ENCODE assay signal across 8 cellular contexts in the genomic region with DNA sequence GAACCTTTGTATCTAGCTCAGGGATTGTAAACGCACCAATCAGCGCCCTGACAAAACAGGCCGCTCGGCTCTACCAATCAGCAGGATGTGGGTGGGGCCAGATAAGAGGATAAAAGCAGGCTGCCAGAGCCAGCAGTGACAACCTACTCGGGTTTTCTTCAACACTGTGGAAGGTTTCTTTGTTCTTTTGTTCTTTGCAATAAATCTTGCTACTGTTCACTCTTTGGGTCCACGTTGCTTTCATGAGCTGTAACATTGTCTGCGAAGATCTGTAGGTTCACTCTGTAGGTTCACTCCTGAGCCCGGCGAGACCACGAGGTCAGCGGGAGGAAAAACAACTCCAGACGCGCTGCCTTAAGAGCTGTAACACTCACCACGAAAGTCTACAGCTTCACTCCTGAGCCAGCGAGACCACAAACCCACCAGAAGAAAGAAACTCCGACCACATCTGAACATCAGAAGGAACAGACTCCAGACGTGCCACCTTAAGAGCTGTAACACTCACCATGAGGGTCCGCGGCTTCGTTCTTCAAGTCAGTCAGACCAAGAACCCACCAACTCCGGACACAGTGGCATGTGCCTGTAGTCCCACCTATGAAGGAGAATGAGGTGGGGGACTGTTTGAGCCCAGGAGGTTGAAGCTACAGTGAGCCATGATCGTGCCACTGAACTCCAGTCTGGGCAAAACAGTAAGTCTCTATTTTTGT. TPM values are rescaled to one million over a fixed set of nuclear protein-coding genes. Genes with fewer than 3 reads are reported as not detected.
DNase-seq lines count a peak whose midpoint lies in the region; ATAC-seq and TF ChIP-seq lines count a peak whose summit lies in the region.
"Not testable (repeated sequence)": the region's sequence is repeated elsewhere in the genome, so short reads cannot be mapped to it uniquely, and the experiment has no call there.

No MANE protein-coding gene starts in this region.

- H3K4me1 ChIP-seq in CD8-positive, alpha-beta memory T cell (ENCODE audit: insufficient read depth, low read length), result peaks cover 11% of the 10 kb centered on the region

- not testable (repeated sequence) for H3K9me3 Mint-ChIP-seq in CD8-positive, alpha-beta memory T cell; WTC11; activated CD8-positive, alpha-beta T cell treated with anti-CD3 and anti-CD28 coated beads, Interleukin-2, amount 10 ng/mL, durations not matched to agents 7 days and 5 days (ENCODE audit: insufficient read depth); activated naive CD8-positive, alpha-beta T cell treated with anti-CD3 and anti-CD28 coated beads, Interleukin-2, amount 10 ng/mL, durations not matched to agents 7 days and 5 days; neural crest cell

- peak; percentile 31 to 89 (median 79) for DNase-seq in CD8-positive, alpha-beta memory T cell
- not testable (repeated sequence) for DNase-seq in WTC11 (ENCODE audit: low spot score); neural crest cell (ENCODE audit: low read depth, low spot score)
- DNase-seq in activated CD8-positive, alpha-beta T cell treated with anti-CD3 and anti-CD28 coated beads, Interleukin-2, amount 10 ng/mL, durations not matched to agents 7 days and 5 days, result peak; percentile 84
- DNase-seq in activated T-helper 1 cell treated with Interleukin-2 at 50 U/mL for 16 hours (ENCODE audit: low read depth), result peak; percentile 15
- peak; percentile 67 for DNase-seq in activated naive CD8-positive, alpha-beta T cell treated with anti-CD3 and anti-CD28 coated beads, Interleukin-2, amount 10 ng/mL, durations not matched to agents 7 days and 5 days
- peak; percentile 22 to 24 for DNase-seq in stimulated activated CD4-positive, alpha-beta T cell treated with anti-CD3 and anti-CD28 coated beads, Interleukin-4, amount 100 ng/mL, for 48 hours (ENCODE audit: low read depth in 2 of 2)
- peak; percentile 23 for DNase-seq in stimulated activated CD8-positive, alpha-beta memory T cell treated with anti-CD3 and anti-CD28 coated beads, Interleukin-7, amount 100 ng/mL, for 24 hours (ENCODE audit: low read depth)

- CTCF ChIA-PET in CD8-positive, alpha-beta memory T cell (lab: Charles Lee), result interaction anchor here (0.9 to 1.8 kb wide), 4 partner anchors 15 to 178 kb away, joined by 3 to 4 read pairs (median 3); partner anchors contain the start of genes ITPR3 and UQCC2
- CTCF ChIA-PET in WTC11 (lab: Charles Lee), result interaction anchor here (1.4 kb wide), 1 partner anchor 21 kb away, joined by 5 read pairs; no protein-coding TSS in a partner anchor
- CTCF ChIA-PET in activated CD8-positive, alpha-beta T cell treated with anti-CD3 and anti-CD28 coated beads, Interleukin-2, amount 10 ng/mL, durations not matched to agents 7 days and 5 days (lab: Charles Lee), result interaction anchor here (0.9 to 1.7 kb wide), 10 partner anchors 14 to 178 kb away, joined by 3 to 7 read pairs (median 4); partner anchors contain the start of genes BAK1, UQCC2 and ZBTB9

- H3K36me3 Mint-ChIP-seq in CD8-positive, alpha-beta memory T cell; WTC11; activated CD8-positive, alpha-beta T cell treated with anti-CD3 and anti-CD28 coated beads, Interleukin-2, amount 10 ng/mL, durations not matched to agents 7 days and 5 days (ENCODE audit: low read depth); activated naive CD8-positive, alpha-beta T cell treated with anti-CD3 and anti-CD28 coated beads, Interleukin-2, amount 10 ng/mL, durations not matched to agents 7 days and 5 days; neural crest cell (ENCODE audit: low read depth): not testable (repeated sequence)

- ATAC-seq in WTC11, result not testable (repeated sequence)
- peak; percentile 90 for ATAC-seq in activated CD8-positive, alpha-beta T cell treated with anti-CD3 and anti-CD28 coated beads, Interleukin-2, amount 10 ng/mL, durations not matched to agents 7 days and 5 days
- peak; percentile 83 for ATAC-seq in activated naive CD8-positive, alpha-beta T cell treated with anti-CD3 and anti-CD28 coated beads, Interleukin-2, amount 10 ng/mL, durations not matched to agents 7 days and 5 days (ENCODE audit: low read depth)

- H3K27me3 Mint-ChIP-seq in CD8-positive, alpha-beta memory T cell; WTC11 (ENCODE audit: low read depth); neural crest cell (ENCODE audit: low read depth): not testable (repeated sequence)
- peaks cover 12% of the 10 kb centered on the region for H3K27me3 Mint-ChIP-seq in activated CD8-positive, alpha-beta T cell treated with anti-CD3 and anti-CD28 coated beads, Interleukin-2, amount 10 ng/mL, durations not matched to agents 7 days and 5 days (ENCODE audit: low read depth)
- peaks cover 13% of the 10 kb centered on the region for H3K27me3 Mint-ChIP-seq in activated naive CD8-positive, alpha-beta T cell treated with anti-CD3 and anti-CD28 coated beads, Interleukin-2, amount 10 ng/mL, durations not matched to agents 7 days and 5 days

- peak overlapping the region; percentile 25 for H3K27ac ChIP-seq in CD8-positive, alpha-beta memory T cell (ENCODE audit: low read depth, low read length)

- peak overlapping the region; percentile 72 to 90 (median 82) for H3K4me3 Mint-ChIP-seq in CD8-positive, alpha-beta memory T cell
- not testable (repeated sequence) for H3K4me3 Mint-ChIP-seq in WTC11, neural crest cell
- H3K4me3 Mint-ChIP-seq in activated CD8-positive, alpha-beta T cell treated with anti-CD3 and anti-CD28 coated beads, Interleukin-2, amount 10 ng/mL, durations not matched to agents 7 days and 5 days, result peak overlapping the region; percentile 53
- H3K4me3 Mint-ChIP-seq in activated naive CD8-positive, alpha-beta T cell treated with anti-CD3 and anti-CD28 coated beads, Interleukin-2, amount 10 ng/mL, durations not matched to agents 7 days and 5 days, result peak overlapping the region; percentile 79

- peak overlapping the region; percentile 55 to 95 (median 92) for H3K27ac Mint-ChIP-seq in CD8-positive, alpha-beta memory T cell
- not testable (repeated sequence) for H3K27ac Mint-ChIP-seq in WTC11
- H3K27ac Mint-ChIP-seq in activated CD8-positive, alpha-beta T cell treated with anti-CD3 and anti-CD28 coated beads, Interleukin-2, amount 10 ng/mL, durations not matched to agents 7 days and 5 days, result peak overlapping the region; percentile 82
- H3K27ac Mint-ChIP-seq in activated naive CD8-positive, alpha-beta T cell treated with anti-CD3 and anti-CD28 coated beads, Interleukin-2, amount 10 ng/mL, durations not matched to agents 7 days and 5 days, result peak overlapping the region; percentile 93
- H3K27ac Mint-ChIP-seq in neural crest cell (ENCODE audit: unreplicated experiment), result peak overlapping the region; percentile 14

- H3K4me3 ChIP-seq in CD8-positive, alpha-beta memory T cell (ENCODE audit: low read length), result peak overlapping the region; percentile 63

- H3K36me3 ChIP-seq in CD8-positive, alpha-beta memory T cell (ENCODE audit: insufficient read depth, low read length), result not testable (repeated sequence)

- peaks cover 26 to 27% (median 26%) of the 10 kb centered on the region in 3 donors for H3K4me1 Mint-ChIP-seq in CD8-positive, alpha-beta memory T cell
- H3K4me1 Mint-ChIP-seq in WTC11, neural crest cell: not testable (repeated sequence)
- peaks cover 23% of the 10 kb centered on the region for H3K4me1 Mint-ChIP-seq in activated CD8-positive, alpha-beta T cell treated with anti-CD3 and anti-CD28 coated beads, Interleukin-2, amount 10 ng/mL, durations not matched to agents 7 days and 5 days (ENCODE audit: low read depth)
- peaks cover 20% of the 10 kb centered on the region for H3K4me1 Mint-ChIP-seq in activated naive CD8-positive, alpha-beta T cell treated with anti-CD3 and anti-CD28 coated beads, Interleukin-2, amount 10 ng/mL, durations not matched to agents 7 days and 5 days

- POLR2A ChIA-PET in CD8-positive, alpha-beta memory T cell (lab: Charles Lee), result interaction anchor here (0.6 to 1.8 kb wide), 3 partner anchors 23 to 102 kb away, joined by 4 to 14 read pairs (median 4); no protein-coding TSS in a partner anchor
- POLR2A ChIA-PET in WTC11 (lab: Charles Lee), result not testable (repeated sequence)
- POLR2A ChIA-PET in activated CD8-positive, alpha-beta T cell treated with anti-CD3 and anti-CD28 coated beads, Interleukin-2, amount 10 ng/mL, durations not matched to agents 7 days and 5 days (lab: Charles Lee), result interaction anchor here (0.6 to 2.2 kb wide), 14 partner anchors 15 to 114 kb away, joined by 3 to 17 read pairs (median 4); partner anchors contain the start of genes ITPR3 and ZBTB9
- POLR2A ChIA-PET in activated naive CD8-positive, alpha-beta T cell treated with anti-CD3 and anti-CD28 coated beads, Interleukin-2, amount 10 ng/mL, durations not matched to agents 7 days and 5 days (lab: Charles Lee), result interaction anchor here (0.6 to 2.7 kb wide), 19 partner anchors 12 to 263 kb away, joined by 3 to 37 read pairs (median 4); partner anchors contain the start of genes BAK1, CUTA, ITPR3 and UQCC2

- TF ChIP-seq CTCF in WTC11 (IDR thresholded peaks at IDR 0.05); neural crest cell (conservative IDR thresholded peaks at IDR 0.05): not testable (repeated sequence)

- H3K9me3 ChIP-seq in CD8-positive, alpha-beta memory T cell (ENCODE audit: low read length), result not testable (repeated sequence)

- H3K27me3 ChIP-seq in CD8-positive, alpha-beta memory T cell (ENCODE audit: insufficient read depth, low read length, poor library complexity, severe bottlenecking), result not testable (repeated sequence)

TF ChIP-seq in WTC11, 78 proteins besides CTCF, POLR2A, EP300 and RAD21:
- TF ChIP-seq NFYB (CRISPR knock-in tag; conservative IDR thresholded peaks at IDR 0.05; ENCODE audit: low read depth), result peak; percentile 51

RNA-seq across cellular contexts. Expression of gene BAK1, which starts 46.8 kb away (rescaled TPM):
- 10 to 100 TPM; 48.5 to 50.1 TPM for total RNA-seq in CD8-positive, alpha-beta memory T cell
- polyA plus RNA-seq in CD8-positive, alpha-beta memory T cell, result 43.4 TPM
- total RNA-seq in WTC11 (2021) (40.5 to 40.9 TPM (median 40.5 TPM) in 3 replicates), neural crest cell (29.9 and 32.9 TPM in 2 replicates)
- 10 to 100 TPM; 76.0 to 76.2 TPM for total RNA-seq in activated CD8-positive, alpha-beta T cell treated with anti-CD3 and anti-CD28 coated beads, Interleukin-2, amount 10 ng/mL, durations not matched to agents 7 days and 5 days
- 10 to 100 TPM; 48.0 to 48.1 TPM for total RNA-seq in activated naive CD8-positive, alpha-beta T cell treated with anti-CD3 and anti-CD28 coated beads, Interleukin-2, amount 10 ng/mL, durations not matched to agents 7 days and 5 days
